In the genomic region with DNA sequence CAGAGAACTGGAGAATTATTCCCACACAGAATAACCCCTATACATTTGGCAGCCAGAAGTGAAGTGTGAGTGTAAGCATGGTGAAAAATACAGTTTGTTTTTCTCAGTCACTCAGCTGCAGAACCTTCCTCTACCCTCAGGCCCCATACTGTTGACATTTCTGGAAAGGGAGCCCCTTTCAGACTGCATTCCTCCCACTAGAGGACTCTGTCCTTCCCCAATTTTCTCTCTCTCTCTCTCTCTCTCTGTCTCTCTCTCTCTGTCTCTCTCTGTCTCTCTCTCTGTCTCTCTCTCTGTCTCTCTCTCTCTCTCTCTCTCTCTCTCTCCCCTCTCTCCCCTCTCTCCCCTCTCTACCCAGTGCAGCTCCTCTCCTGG, we compare ENCODE assay signal across 9 cellular contexts.
DNase-seq lines count a peak whose midpoint lies in the region; ATAC-seq and TF ChIP-seq lines count a peak whose summit lies in the region.
"Had no signal": no experiment of that assay in that cellular context is flagged by ENCODE, and none has a peak within 500 bp of the region (broad histone marks: within the 10 kb centered on the region; RNA-seq: fewer than 3 reads in every experiment).

No MANE protein-coding gene starts in this region.

- no peak for ATAC-seq in GM18861 (IDR thresholded peaks at IDR 0.05; ENCODE audit: unreplicated experiment)

- H3K4me3 ChIP-seq in A673 (ENCODE audit: low read depth, low read length, poor library complexity, severe bottlenecking): no peak overlapping the region
- no peak overlapping the region for H3K4me3 ChIP-seq in lower leg skin (ENCODE audit: low read depth, poor library complexity, severe bottlenecking)

- CTCF ChIA-PET in A673 (lab: Charles Lee): interaction anchor here (0.6 to 1.0 kb wide), 4 partner anchors 10 to 248 kb away, joined by 3 to 7 read pairs (median 4); a partner anchor contains a TSS

- H2BK20ac ChIP-seq in H9 (ENCODE audit: low read depth, low read length, poor library complexity, severe bottlenecking): no peak overlapping the region

- H4K20me1 ChIP-seq in H9 (ENCODE audit: control insufficient read depth, insufficient read depth, insufficient read length): no peaks in the 10 kb centered on the region

- H2AFZ ChIP-seq in H9 (ENCODE audit: low read length): no peak overlapping the region

- no peak overlapping the region for H3K9ac ChIP-seq in H9 (ENCODE audit: extremely low read depth, insufficient read length, low read length)

- no peaks in the 10 kb centered on the region for H3K27me3 Mint-ChIP-seq in H9 (ENCODE audit: low read depth)
- peaks cover 9% of the 10 kb centered on the region for H3K27me3 Mint-ChIP-seq in activated naive CD8-positive, alpha-beta T cell

- H2BK15ac ChIP-seq in H9 (ENCODE audit: low read depth, low read length): no peak overlapping the region

- TF ChIP-seq POLR2A in lower leg skin (IDR thresholded peaks at IDR 0.05): no peak
- no peak for TF ChIP-seq POLR2A in erythroblast (IDR thresholded peaks at IDR 0.05; ENCODE audit: low read length)

- no peaks in the 10 kb centered on the region for H3K79me1 ChIP-seq in H9 (ENCODE audit: insufficient read depth, low read depth, low read length, poor library complexity, severe bottlenecking)

- TF ChIP-seq CTCF in A673 (conservative IDR thresholded peaks at IDR 0.05; ENCODE audit: low read depth, low read length): peak; percentile 50
- TF ChIP-seq CTCF in H9 (conservative IDR thresholded peaks at IDR 0.05): peak; percentile 67
- peak in 1 of 3 donors; percentile 25 for TF ChIP-seq CTCF in lower leg skin (IDR thresholded peaks at IDR 0.05)

- no TSS peak for BruUV-seq in A673 (replicated peaks; lab: Mats Ljungman, UMichigan)

- peak overlapping the region in 1 of 3 experiments; percentile 82; a peak in 2 of 7 replicates for H3K27ac Mint-ChIP-seq in H9
- H3K27ac Mint-ChIP-seq in activated naive CD8-positive, alpha-beta T cell: peak overlapping the region; percentile 64

- H3K56ac ChIP-seq in H9 (ENCODE audit: insufficient read length, low read depth, low read length): no peak overlapping the region

- no peak overlapping the region for H3K4me2 ChIP-seq in H9 (ENCODE audit: insufficient read depth, insufficient read length, low read length)

- no peak overlapping the region for H2BK5ac ChIP-seq in H9 (ENCODE audit: insufficient read length, low read length)

- H3K23ac ChIP-seq in H9 (ENCODE audit: insufficient read length, low read depth, low read length): no peak overlapping the region

- no peak overlapping the region for H3K27ac ChIP-seq in A673 (ENCODE audit: low read depth, low read length, poor library complexity, severe bottlenecking)
- no peak overlapping the region for H3K27ac ChIP-seq in H9 (ENCODE audit: insufficient read length, low read depth, low read length)

- POLR2A ChIA-PET in A673 (lab: Charles Lee; ENCODE audit: low non-redundant PET): no interaction called here

- H3K79me2 ChIP-seq in H9 (ENCODE audit: insufficient read depth, low read length): no peaks in the 10 kb centered on the region

- H2BK120ac ChIP-seq in H9 (ENCODE audit: low read depth, low read length, poor library complexity, severe bottlenecking): no peak overlapping the region

- H3K4ac ChIP-seq in H9 (ENCODE audit: low read depth, low read length): no peak overlapping the region

- intact Hi-C loops in A673 (cut with micrococcal nuclease; ENCODE audit: unreplicated experiment) (no loop called here), lower leg skin (cut with DNase I; ENCODE audit: low total_unique reads) (no loop called here)

- H4K8ac ChIP-seq in H9 (replicated peaks; ENCODE audit: insufficient read length, low read depth, low read length): no peak overlapping the region

- H4K5ac ChIP-seq in H9 (ENCODE audit: insufficient read length, low read depth, low read length): no peak overlapping the region

- peaks cover 7% of the 10 kb centered on the region for H3K4me1 ChIP-seq in A673 (ENCODE audit: insufficient read depth, low read length, poor library complexity, severe bottlenecking)
- peaks cover 27% of the 10 kb centered on the region for H3K4me1 ChIP-seq in H9 (ENCODE audit: insufficient read depth, low read length)

- H2AK5ac ChIP-seq in H9 (ENCODE audit: insufficient read length, low read length): no peak overlapping the region

- H3K4me3 Mint-ChIP-seq in H9: no peak overlapping the region
- no peak overlapping the region for H3K4me3 Mint-ChIP-seq in activated naive CD8-positive, alpha-beta T cell

- H3K18ac ChIP-seq in H9 (ENCODE audit: insufficient read length, low read depth, low read length): no peak overlapping the region

- H3T11ph ChIP-seq in H9 (ENCODE audit: low read length): no peak overlapping the region

- H3K4me1 Mint-ChIP-seq in H9: peaks cover 50 to 60% of the 10 kb centered on the region in 2 experiments
- peaks cover 9% of the 10 kb centered on the region for H3K4me1 Mint-ChIP-seq in activated naive CD8-positive, alpha-beta T cell (ENCODE audit: low read depth)

- H3K9me3 ChIP-seq in A673 (ENCODE audit: low read depth, low read length, poor library complexity, severe bottlenecking) (no peaks in the 10 kb centered on the region), H9 (ENCODE audit: control insufficient read depth, low read depth, low read length) (no peaks in the 10 kb centered on the region)

- H3K36me3 Mint-ChIP-seq in H9 (ENCODE audit: insufficient read depth in 1 of 3, low read depth in 3 of 3): no peaks in the 10 kb centered on the region
- peaks cover 2% of the 10 kb centered on the region for H3K36me3 Mint-ChIP-seq in activated naive CD8-positive, alpha-beta T cell

- H3K14ac ChIP-seq in H9 (ENCODE audit: insufficient read depth, low read length): no peak overlapping the region

- H3K9me3 Mint-ChIP-seq in H9: no peaks in the 10 kb centered on the region; a peak in 1 of 5 replicates
- no peaks in the 10 kb centered on the region for H3K9me3 Mint-ChIP-seq in activated naive CD8-positive, alpha-beta T cell (ENCODE audit: low read depth)

- no peak overlapping the region for H4K91ac ChIP-seq in H9 (ENCODE audit: insufficient read length, low read depth, low read length)

- no peaks in the 10 kb centered on the region for H3K23me2 ChIP-seq in H9 (ENCODE audit: insufficient read length, low read depth, low read length, poor library complexity, severe bottlenecking)

- peak; percentile 52 for DNase-seq in A673 (ENCODE audit: low spot score)
- peak; percentile 62 for DNase-seq in H9
- DNase-seq in iPS-NIHi11 (ENCODE audit: low spot score): peak; percentile 78
- no peak for DNase-seq in lower leg skin (ENCODE audit: low spot score in 2 of 2)
- DNase-seq in erythroblast (lab: John Stamatoyannopoulos, UW): no peak
- no peak for DNase-seq in midbrain (lab: John Stamatoyannopoulos, UW)
- DNase-seq: activated gamma-delta T cell treated with Interleukin-2 at 50 U/mL for 16 hours had no signal

- H2BK12ac ChIP-seq in H9 (ENCODE audit: insufficient read length, low read depth, low read length): no peak overlapping the region

- H3K27me3 ChIP-seq in A673 (replicated peaks; ENCODE audit: insufficient read depth, low read depth, low read length, poor library complexity) (no peaks in the 10 kb centered on the region), H9 (ENCODE audit: insufficient read depth, low read length) (no peaks in the 10 kb centered on the region)

- no peaks in the 10 kb centered on the region for H3K36me3 ChIP-seq in A673 (ENCODE audit: insufficient read depth, low read length, poor library complexity, severe bottlenecking)

Comparison
In these comparisons a context has a peak if more than half of its experiments do, and no peak if none do; other contexts are left out.
1. DNase-seq: peak in A673 (single experiment), H9 (single experiment) and iPS-NIHi11 (single experiment); none in lower leg skin (0 of 2), erythroblast (0 of 2) and midbrain (single experiment).